1 cellular context compared by ENCODE assay signal in the genomic region with DNA sequence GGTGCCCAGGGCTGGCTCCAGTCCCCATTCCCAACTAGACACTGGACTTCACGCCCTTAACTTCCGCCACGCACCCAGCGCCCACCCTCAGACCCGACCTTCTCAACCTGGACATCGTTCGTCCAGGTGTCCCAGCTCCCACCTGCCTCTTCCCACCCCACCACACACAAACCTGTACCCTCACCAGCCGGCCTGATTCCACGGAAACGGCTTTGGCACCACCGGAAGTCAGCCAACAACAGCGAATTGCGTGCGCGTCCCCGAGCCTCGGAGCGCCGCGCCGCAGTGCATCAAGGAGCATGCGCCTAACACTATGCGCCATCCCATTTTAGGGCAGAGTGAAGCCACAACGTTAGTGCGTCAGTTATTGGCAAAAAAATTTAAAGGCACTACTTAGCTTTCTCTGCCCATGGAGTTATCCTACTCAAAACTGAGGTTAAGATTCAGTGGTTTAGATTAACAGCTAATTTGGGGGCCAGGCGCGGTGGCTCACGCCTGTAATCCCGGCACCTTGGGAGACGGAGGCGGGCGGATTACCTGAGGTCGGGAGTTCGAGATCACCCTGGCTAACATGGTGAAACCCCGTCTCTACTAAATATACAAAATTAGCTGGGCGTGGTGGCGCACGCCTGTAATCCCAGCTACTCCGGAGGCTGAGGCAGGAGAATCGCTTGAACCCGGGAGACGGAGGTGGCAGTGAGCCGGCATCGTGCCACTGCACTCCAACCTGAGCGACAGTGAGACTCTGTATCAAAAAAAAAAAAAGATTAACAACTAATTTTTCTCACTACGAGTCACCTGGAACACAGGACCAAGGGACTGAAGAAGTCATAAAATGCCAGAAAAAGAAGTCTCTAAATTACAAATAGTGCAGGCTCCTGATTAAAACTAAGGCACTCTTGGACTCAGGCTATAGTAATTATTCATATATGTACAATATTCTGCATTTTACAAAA.
TF ChIP-seq lines count a peak whose summit lies in the region.

A gene with protein sequence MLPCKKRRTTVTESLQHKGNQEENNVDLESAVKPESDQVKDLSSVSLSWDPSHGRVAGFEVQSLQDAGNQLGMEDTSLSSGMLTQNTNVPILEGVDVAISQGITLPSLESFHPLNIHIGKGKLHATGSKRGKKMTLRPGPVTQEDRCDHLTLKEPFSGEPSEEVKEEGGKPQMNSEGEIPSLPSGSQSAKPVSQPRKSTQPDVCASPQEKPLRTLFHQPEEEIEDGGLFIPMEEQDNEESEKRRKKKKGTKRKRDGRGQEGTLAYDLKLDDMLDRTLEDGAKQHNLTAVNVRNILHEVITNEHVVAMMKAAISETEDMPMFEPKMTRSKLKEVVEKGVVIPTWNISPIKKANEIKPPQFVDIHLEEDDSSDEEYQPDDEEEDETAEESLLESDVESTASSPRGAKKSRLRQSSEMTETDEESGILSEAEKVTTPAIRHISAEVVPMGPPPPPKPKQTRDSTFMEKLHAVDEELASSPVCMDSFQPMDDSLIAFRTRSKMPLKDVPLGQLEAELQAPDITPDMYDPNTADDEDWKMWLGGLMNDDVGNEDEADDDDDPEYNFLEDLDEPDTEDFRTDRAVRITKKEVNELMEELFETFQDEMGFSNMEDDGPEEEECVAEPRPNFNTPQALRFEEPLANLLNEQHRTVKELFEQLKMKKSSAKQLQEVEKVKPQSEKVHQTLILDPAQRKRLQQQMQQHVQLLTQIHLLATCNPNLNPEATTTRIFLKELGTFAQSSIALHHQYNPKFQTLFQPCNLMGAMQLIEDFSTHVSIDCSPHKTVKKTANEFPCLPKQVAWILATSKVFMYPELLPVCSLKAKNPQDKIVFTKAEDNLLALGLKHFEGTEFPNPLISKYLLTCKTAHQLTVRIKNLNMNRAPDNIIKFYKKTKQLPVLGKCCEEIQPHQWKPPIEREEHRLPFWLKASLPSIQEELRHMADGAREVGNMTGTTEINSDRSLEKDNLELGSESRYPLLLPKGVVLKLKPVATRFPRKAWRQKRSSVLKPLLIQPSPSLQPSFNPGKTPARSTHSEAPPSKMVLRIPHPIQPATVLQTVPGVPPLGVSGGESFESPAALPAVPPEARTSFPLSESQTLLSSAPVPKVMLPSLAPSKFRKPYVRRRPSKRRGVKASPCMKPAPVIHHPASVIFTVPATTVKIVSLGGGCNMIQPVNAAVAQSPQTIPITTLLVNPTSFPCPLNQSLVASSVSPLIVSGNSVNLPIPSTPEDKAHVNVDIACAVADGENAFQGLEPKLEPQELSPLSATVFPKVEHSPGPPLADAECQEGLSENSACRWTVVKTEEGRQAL (N-terminal part only) (minus strand): TSS at position 240 of the 956 bp plus-strand sequence. CDS start 3,434 bp downstream, outside the sequence.

TF ChIP-seq in HepG2, 621 proteins besides CTCF, POLR2A, EP300 and RAD21 (continued from another document and continues in another):
- TF ChIP-seq, protein P1, sequence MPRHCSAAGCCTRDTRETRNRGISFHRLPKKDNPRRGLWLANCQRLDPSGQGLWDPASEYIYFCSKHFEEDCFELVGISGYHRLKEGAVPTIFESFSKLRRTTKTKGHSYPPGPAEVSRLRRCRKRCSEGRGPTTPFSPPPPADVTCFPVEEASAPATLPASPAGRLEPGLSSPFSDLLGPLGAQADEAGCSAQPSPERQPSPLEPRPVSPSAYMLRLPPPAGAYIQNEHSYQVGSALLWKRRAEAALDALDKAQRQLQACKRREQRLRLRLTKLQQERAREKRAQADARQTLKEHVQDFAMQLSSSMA (CRISPR knock-in tag; IDR thresholded peaks at IDR 0.05), result peak; percentile 65
- no peak for TF ChIP-seq MTF1 (CRISPR knock-in tag; IDR thresholded peaks at IDR 0.05)
- TF ChIP-seq ZBTB21 (CRISPR knock-in tag; IDR thresholded peaks at IDR 0.05), result no peak
- TF ChIP-seq RFXANK (CRISPR knock-in tag; IDR thresholded peaks at IDR 0.05), result no peak
- peak; percentile 56; the same call in 1 of the 2 replicates for TF ChIP-seq ZBTB7B (CRISPR knock-in tag; IDR thresholded peaks at IDR 0.05)
- TF ChIP-seq BCL6 (CRISPR knock-in tag; IDR thresholded peaks at IDR 0.05), result no peak
- TF ChIP-seq ZNF569 (CRISPR knock-in tag; IDR thresholded peaks at IDR 0.05; ENCODE audit: borderline replicate concordance), result no peak
- TF ChIP-seq MYNN (CRISPR knock-in tag; IDR thresholded peaks at IDR 0.05; ENCODE audit: low read depth), result no peak
- no peak for TF ChIP-seq ZNF562 (CRISPR knock-in tag; IDR thresholded peaks at IDR 0.05; ENCODE audit: borderline replicate concordance)
- TF ChIP-seq, protein P2, sequence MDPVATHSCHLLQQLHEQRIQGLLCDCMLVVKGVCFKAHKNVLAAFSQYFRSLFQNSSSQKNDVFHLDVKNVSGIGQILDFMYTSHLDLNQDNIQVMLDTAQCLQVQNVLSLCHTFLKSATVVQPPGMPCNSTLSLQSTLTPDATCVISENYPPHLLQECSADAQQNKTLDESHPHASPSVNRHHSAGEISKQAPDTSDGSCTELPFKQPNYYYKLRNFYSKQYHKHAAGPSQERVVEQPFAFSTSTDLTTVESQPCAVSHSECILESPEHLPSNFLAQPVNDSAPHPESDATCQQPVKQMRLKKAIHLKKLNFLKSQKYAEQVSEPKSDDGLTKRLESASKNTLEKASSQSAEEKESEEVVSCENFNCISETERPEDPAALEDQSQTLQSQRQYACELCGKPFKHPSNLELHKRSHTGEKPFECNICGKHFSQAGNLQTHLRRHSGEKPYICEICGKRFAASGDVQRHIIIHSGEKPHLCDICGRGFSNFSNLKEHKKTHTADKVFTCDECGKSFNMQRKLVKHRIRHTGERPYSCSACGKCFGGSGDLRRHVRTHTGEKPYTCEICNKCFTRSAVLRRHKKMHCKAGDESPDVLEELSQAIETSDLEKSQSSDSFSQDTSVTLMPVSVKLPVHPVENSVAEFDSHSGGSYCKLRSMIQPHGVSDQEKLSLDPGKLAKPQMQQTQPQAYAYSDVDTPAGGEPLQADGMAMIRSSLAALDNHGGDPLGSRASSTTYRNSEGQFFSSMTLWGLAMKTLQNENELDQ (CRISPR knock-in tag; IDR thresholded peaks at IDR 0.05; ENCODE audit: borderline replicate concordance), result no peak
- no peak for TF ChIP-seq ZSCAN31 (CRISPR knock-in tag; IDR thresholded peaks at IDR 0.05; ENCODE audit: low read depth)
- TF ChIP-seq, protein P3, sequence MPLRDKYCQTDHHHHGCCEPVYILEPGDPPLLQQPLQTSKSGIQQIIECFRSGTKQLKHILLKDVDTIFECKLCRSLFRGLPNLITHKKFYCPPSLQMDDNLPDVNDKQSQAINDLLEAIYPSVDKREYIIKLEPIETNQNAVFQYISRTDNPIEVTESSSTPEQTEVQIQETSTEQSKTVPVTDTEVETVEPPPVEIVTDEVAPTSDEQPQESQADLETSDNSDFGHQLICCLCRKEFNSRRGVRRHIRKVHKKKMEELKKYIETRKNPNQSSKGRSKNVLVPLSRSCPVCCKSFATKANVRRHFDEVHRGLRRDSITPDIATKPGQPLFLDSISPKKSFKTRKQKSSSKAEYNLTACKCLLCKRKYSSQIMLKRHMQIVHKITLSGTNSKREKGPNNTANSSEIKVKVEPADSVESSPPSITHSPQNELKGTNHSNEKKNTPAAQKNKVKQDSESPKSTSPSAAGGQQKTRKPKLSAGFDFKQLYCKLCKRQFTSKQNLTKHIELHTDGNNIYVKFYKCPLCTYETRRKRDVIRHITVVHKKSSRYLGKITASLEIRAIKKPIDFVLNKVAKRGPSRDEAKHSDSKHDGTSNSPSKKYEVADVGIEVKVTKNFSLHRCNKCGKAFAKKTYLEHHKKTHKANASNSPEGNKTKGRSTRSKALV (CRISPR knock-in tag; IDR thresholded peaks at IDR 0.05), result no peak
- TF ChIP-seq ZFY (CRISPR knock-in tag; IDR thresholded peaks at IDR 0.05), result peak; percentile 50
- TF ChIP-seq ONECUT2 (CRISPR knock-in tag; IDR thresholded peaks at IDR 0.05), result no peak
- TF ChIP-seq, protein P4, sequence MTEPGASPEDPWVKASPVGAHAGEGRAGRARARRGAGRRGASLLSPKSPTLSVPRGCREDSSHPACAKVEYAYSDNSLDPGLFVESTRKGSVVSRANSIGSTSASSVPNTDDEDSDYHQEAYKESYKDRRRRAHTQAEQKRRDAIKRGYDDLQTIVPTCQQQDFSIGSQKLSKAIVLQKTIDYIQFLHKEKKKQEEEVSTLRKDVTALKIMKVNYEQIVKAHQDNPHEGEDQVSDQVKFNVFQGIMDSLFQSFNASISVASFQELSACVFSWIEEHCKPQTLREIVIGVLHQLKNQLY (CRISPR knock-in tag; IDR thresholded peaks at IDR 0.05), result no peak
- 0 out of 2 replicates have a peak, but pooled peaks have one; percentile 43 for TF ChIP-seq ZNF547 (CRISPR knock-in tag; IDR thresholded peaks at IDR 0.05)
- TF ChIP-seq ATF7 (IDR thresholded peaks at IDR 0.05), result no peak
- no peak for TF ChIP-seq ATF7 (CRISPR knock-in tag; IDR thresholded peaks at IDR 0.05)
- TF ChIP-seq MEIS1 (CRISPR knock-in tag; IDR thresholded peaks at IDR 0.05; ENCODE audit: borderline replicate concordance), result no peak
- TF ChIP-seq SP4 (CRISPR knock-in tag; IDR thresholded peaks at IDR 0.05), result peak; percentile 66; the same call in 1 of the 2 replicates
- TF ChIP-seq ZNF317 (CRISPR knock-in tag; IDR thresholded peaks at IDR 0.05), result no peak
- no peak for TF ChIP-seq GPN1 (CRISPR knock-in tag; IDR thresholded peaks at IDR 0.05; ENCODE audit: borderline replicate concordance)
- no peak for TF ChIP-seq ZSCAN22 (CRISPR knock-in tag; IDR thresholded peaks at IDR 0.05)
- TF ChIP-seq NR2F1 (CRISPR knock-in tag; IDR thresholded peaks at IDR 0.05), result no peak
- TF ChIP-seq ZNF432 (CRISPR knock-in tag; IDR thresholded peaks at IDR 0.05; ENCODE audit: borderline replicate concordance), result no peak
- peak; percentile 46 for TF ChIP-seq SRSF1 (optimal IDR thresholded peaks at IDR 0.05; ENCODE audit: low read depth, low read length)
- TF ChIP-seq MTA3 (CRISPR knock-in tag; IDR thresholded peaks at IDR 0.05), result no peak
- no peak for TF ChIP-seq PAX8 (CRISPR knock-in tag; IDR thresholded peaks at IDR 0.05; ENCODE audit: borderline replicate concordance)
- TF ChIP-seq ZNF703 (CRISPR knock-in tag; IDR thresholded peaks at IDR 0.05; ENCODE audit: borderline replicate concordance), result no peak
- TF ChIP-seq PTBP1 (IDR thresholded peaks at IDR 0.05; ENCODE audit: low read depth, low read length, poor library complexity, severe bottlenecking), result no peak
- no peak for TF ChIP-seq ZNF484 (CRISPR knock-in tag; IDR thresholded peaks at IDR 0.05; ENCODE audit: borderline replicate concordance, low read depth)
- TF ChIP-seq PAF1 (CRISPR knock-in tag; IDR thresholded peaks at IDR 0.05), result no peak
- no peak for TF ChIP-seq TOE1 (CRISPR knock-in tag; IDR thresholded peaks at IDR 0.05)
- TF ChIP-seq, protein P5, sequence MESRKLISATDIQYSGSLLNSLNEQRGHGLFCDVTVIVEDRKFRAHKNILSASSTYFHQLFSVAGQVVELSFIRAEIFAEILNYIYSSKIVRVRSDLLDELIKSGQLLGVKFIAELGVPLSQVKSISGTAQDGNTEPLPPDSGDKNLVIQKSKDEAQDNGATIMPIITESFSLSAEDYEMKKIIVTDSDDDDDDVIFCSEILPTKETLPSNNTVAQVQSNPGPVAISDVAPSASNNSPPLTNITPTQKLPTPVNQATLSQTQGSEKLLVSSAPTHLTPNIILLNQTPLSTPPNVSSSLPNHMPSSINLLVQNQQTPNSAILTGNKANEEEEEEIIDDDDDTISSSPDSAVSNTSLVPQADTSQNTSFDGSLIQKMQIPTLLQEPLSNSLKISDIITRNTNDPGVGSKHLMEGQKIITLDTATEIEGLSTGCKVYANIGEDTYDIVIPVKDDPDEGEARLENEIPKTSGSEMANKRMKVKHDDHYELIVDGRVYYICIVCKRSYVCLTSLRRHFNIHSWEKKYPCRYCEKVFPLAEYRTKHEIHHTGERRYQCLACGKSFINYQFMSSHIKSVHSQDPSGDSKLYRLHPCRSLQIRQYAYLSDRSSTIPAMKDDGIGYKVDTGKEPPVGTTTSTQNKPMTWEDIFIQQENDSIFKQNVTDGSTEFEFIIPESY (CRISPR knock-in tag; IDR thresholded peaks at IDR 0.05), result no peak
- TF ChIP-seq ZNF629 (CRISPR knock-in tag; conservative IDR thresholded peaks at IDR 0.05), result no peak; the same call in 1 of the 2 replicates
- no peak for TF ChIP-seq ZNF768 (CRISPR knock-in tag; IDR thresholded peaks at IDR 0.05)
- TF ChIP-seq, protein P6, sequence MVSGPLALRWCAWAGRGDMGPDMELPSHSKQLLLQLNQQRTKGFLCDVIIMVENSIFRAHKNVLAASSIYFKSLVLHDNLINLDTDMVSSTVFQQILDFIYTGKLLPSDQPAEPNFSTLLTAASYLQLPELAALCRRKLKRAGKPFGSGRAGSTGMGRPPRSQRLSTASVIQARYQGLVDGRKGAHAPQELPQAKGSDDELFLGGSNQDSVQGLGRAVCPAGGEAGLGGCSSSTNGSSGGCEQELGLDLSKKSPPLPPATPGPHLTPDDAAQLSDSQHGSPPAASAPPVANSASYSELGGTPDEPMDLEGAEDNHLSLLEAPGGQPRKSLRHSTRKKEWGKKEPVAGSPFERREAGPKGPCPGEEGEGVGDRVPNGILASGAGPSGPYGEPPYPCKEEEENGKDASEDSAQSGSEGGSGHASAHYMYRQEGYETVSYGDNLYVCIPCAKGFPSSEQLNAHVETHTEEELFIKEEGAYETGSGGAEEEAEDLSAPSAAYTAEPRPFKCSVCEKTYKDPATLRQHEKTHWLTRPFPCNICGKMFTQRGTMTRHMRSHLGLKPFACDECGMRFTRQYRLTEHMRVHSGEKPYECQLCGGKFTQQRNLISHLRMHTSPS (CRISPR knock-in tag; IDR thresholded peaks at IDR 0.05; ENCODE audit: low read depth), result 0 out of 2 replicates have a peak, but pooled peaks have one; percentile 52
- TF ChIP-seq ZNF180 (CRISPR knock-in tag; IDR thresholded peaks at IDR 0.05; ENCODE audit: borderline replicate concordance, low read depth), result no peak
- no peak for TF ChIP-seq ZNF121 (CRISPR knock-in tag; IDR thresholded peaks at IDR 0.05)
- TF ChIP-seq, protein P7, sequence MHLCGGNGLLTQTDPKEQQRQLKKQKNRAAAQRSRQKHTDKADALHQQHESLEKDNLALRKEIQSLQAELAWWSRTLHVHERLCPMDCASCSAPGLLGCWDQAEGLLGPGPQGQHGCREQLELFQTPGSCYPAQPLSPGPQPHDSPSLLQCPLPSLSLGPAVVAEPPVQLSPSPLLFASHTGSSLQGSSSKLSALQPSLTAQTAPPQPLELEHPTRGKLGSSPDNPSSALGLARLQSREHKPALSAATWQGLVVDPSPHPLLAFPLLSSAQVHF (CRISPR knock-in tag; IDR thresholded peaks at IDR 0.05), result no peak
- TF ChIP-seq YY1 (IDR thresholded peaks at IDR 0.05; ENCODE audit: insufficient read depth, insufficient replicate concordance, low read depth, low read length), result peak; percentile 96
- TF ChIP-seq ZNF430 (CRISPR knock-in tag; IDR thresholded peaks at IDR 0.05), result 0 out of 2 replicates have a peak, but pooled peaks have one; percentile 54
- no peak for TF ChIP-seq ZNF296 (CRISPR knock-in tag; conservative IDR thresholded peaks at IDR 0.05)
- TF ChIP-seq, protein P8, sequence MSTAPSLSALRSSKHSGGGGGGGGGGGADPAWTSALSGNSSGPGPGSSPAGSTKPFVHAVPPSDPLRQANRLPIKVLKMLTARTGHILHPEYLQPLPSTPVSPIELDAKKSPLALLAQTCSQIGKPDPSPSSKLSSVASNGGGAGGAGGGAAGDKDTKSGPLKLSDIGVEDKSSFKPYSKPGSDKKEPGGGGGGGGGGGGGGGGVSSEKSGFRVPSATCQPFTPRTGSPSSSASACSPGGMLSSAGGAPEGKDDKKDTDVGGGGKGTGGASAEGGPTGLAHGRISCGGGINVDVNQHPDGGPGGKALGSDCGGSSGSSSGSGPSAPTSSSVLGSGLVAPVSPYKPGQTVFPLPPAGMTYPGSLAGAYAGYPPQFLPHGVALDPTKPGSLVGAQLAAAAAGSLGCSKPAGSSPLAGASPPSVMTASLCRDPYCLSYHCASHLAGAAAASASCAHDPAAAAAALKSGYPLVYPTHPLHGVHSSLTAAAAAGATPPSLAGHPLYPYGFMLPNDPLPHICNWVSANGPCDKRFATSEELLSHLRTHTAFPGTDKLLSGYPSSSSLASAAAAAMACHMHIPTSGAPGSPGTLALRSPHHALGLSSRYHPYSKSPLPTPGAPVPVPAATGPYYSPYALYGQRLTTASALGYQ (CRISPR knock-in tag; IDR thresholded peaks at IDR 0.05), result no peak
- TF ChIP-seq HDAC2 (CRISPR knock-in tag; IDR thresholded peaks at IDR 0.05), result peak; percentile 43
- no peak for TF ChIP-seq NR1H2 (CRISPR knock-in tag; IDR thresholded peaks at IDR 0.05; ENCODE audit: borderline replicate concordance, low read depth)
